In genomic region chr4:93834371-93835066, GRCh38 we compare ENCODE assay signal across 22 cellular contexts. TPM values are rescaled to one million over a fixed set of nuclear protein-coding genes. Genes with fewer than 3 reads are reported as not detected.
A peak's percentile ranks its signal among the peaks of the same experiment; 100 is the strongest.
DNase-seq lines count a peak whose midpoint lies in the region; ATAC-seq, FAIRE-seq and TF ChIP-seq lines count a peak whose summit lies in the region.
"Had no signal": no experiment of that assay in that cellular context is flagged by ENCODE, and none has a peak within 500 bp of the region (broad histone marks: within the 10 kb centered on the region; RNA-seq: fewer than 3 reads in every experiment).

No MANE protein-coding gene starts in this region.

- H3K27ac ChIP-seq in endothelial cell of umbilical vein (ENCODE audit: insufficient read depth, low read depth, low read length) (no peak overlapping the region), uterus (no peak overlapping the region)
- H3K27ac ChIP-seq: A549, SJCRH30 had no signal

- H3K27me3 ChIP-seq in endothelial cell of umbilical vein (ENCODE audit: control insufficient read depth in 2 of 2, insufficient read depth in 2 of 2, low read length in 2 of 2) (peaks cover 64 to 68% of the 10 kb centered on the region in 2 experiments), HAP-1 (ENCODE audit: low read depth) (no peaks in the 10 kb centered on the region), uterus (peaks cover 0 to 50% of the 10 kb centered on the region in 2 donors)

- H3K36me3 Mint-ChIP-seq in nephron (ENCODE audit: low read depth), result no peaks in the 10 kb centered on the region
- peaks cover 26% of the 10 kb centered on the region for H3K36me3 Mint-ChIP-seq in natural killer cell treated with Interleukin-12 subunit alpha and Interleukin-12 subunit beta and Interleukin-15 and Interleukin-18, amount 100 ng/mL, for 72 hours
- H3K36me3 Mint-ChIP-seq: activated naive CD8-positive, alpha-beta T cell had no signal

- FAIRE-seq in endothelial cell of umbilical vein (lab: Jason Lieb, UNC), result no peak
- FAIRE-seq: A549, TTC549 had no signal

- H3K4me3 ChIP-seq in endothelial cell of umbilical vein (replicated peaks in 1 of 3; ENCODE audit: insufficient read depth in 1 of 3, low read depth in 1 of 3, low read length in 3 of 3) (no peak overlapping the region), HAP-1 (no peak overlapping the region), uterus (no peak overlapping the region)
- H3K4me3 ChIP-seq: A549, lung, SJCRH30 had no signal

- H3K4me3 Mint-ChIP-seq in nephron, result peak overlapping the region; percentile 61 to 81 (median 78)
- no peak overlapping the region for H3K4me3 Mint-ChIP-seq in natural killer cell treated with Interleukin-12 subunit alpha and Interleukin-12 subunit beta and Interleukin-15 and Interleukin-18, amount 100 ng/mL, for 72 hours
- H3K4me3 Mint-ChIP-seq: activated naive CD8-positive, alpha-beta T cell; CD4-positive, alpha-beta memory T cell; stimulated activated naive CD8-positive, alpha-beta T cell treated with anti-CD3 and anti-CD28 coated beads, Interleukin-15, Interleukin-2, amounts not matched to agents 100 ng/mL and 50 ng/mL, for 24 hours had no signal

- H3K9me3 ChIP-seq in endothelial cell of umbilical vein (replicated peaks; ENCODE audit: control insufficient read depth, insufficient read depth, low read length), result no peaks in the 10 kb centered on the region
- peaks cover 5% of the 10 kb centered on the region; the same call in 1 of the 2 replicates for H3K9me3 ChIP-seq in HAP-1
- H3K9me3 ChIP-seq in uterus, result no peaks in the 10 kb centered on the region
- H3K9me3 ChIP-seq: A549, SJCRH30 had no signal

- dilution Hi-C loops in endothelial cell of umbilical vein (cut with MboI; ENCODE audit: extremely low pct_ligation_motif_present, low sequenced_read_pairs), result no loop called here

- no peaks in the 10 kb centered on the region for H3K9me1 ChIP-seq in endothelial cell of umbilical vein (replicated peaks; ENCODE audit: control insufficient read depth, extremely low read depth, insufficient read depth, low read length)

- peaks cover 99% of the 10 kb centered on the region for H3K27me3 Mint-ChIP-seq in nephron (ENCODE audit: low read depth)
- H3K27me3 Mint-ChIP-seq in natural killer cell treated with Interleukin-12 subunit alpha and Interleukin-12 subunit beta and Interleukin-15 and Interleukin-18, amount 100 ng/mL, for 72 hours, result peaks cover 37 to 54% of the 10 kb centered on the region in 2 donors

- ATAC-seq in left ventricle myocardium superior (no peak), left cardiac atrium (no peak)
- no peak for ATAC-seq in natural killer cell treated with Interleukin-12 subunit alpha and Interleukin-12 subunit beta and Interleukin-15 and Interleukin-18, amount 100 ng/mL, for 72 hours
- ATAC-seq: A549, HCT116 had no signal

- CTCF ChIA-PET in endothelial cell of umbilical vein (lab: Charles Lee), result interaction anchor here (1.8 kb wide), 1 partner anchor 43 kb away, joined by 5 read pairs; no protein-coding TSS in a partner anchor

- DNase-seq in left ventricle myocardium superior (peak; percentile 28), left cardiac atrium (no peak), endothelial cell of umbilical vein (ENCODE audit: low read depth, low spot score) (no peak), HAP-1 (ENCODE audit: low spot score in 2 of 2) (no peak), Ammon's horn (ENCODE audit: low spot score) (no peak), uterus (no peak)
- DNase-seq in natural killer cell treated with Interleukin-12 subunit alpha and Interleukin-12 subunit beta and Interleukin-15 and Interleukin-18, amount 100 ng/mL, for 72 hours (ENCODE audit: low spot score), result no peak
- DNase-seq: activated T-cell treated with anti-CD3 and anti-CD28 coated beads, Interleukin-2, amount 50 U/mL, for 1 hour; CD4-positive, alpha-beta memory T cell; DND-41; KBM-7; NCI-H1105; NCI-H2171 treated with DMSO at 0.1 percent for 48 hours; SJCRH30 had no signal

- no peak overlapping the region for H2AFZ ChIP-seq in endothelial cell of umbilical vein (ENCODE audit: low read depth, low read length)

- intact Hi-C loops in left ventricle myocardium superior (cut with micrococcal nuclease) (no loop called here), left cardiac atrium (cut with DNase I) (no loop called here), endothelial cell of umbilical vein (cut with micrococcal nuclease) (no loop called here), uterus (cut with DNase I; ENCODE audit: low total_unique reads) (no loop called here)

- H3K36me3 ChIP-seq in endothelial cell of umbilical vein (ENCODE audit: control insufficient read depth in 2 of 2, extremely low read depth in 1 of 2, insufficient read depth in 2 of 2, low read length in 2 of 2), result no peaks in the 10 kb centered on the region
- no peaks in the 10 kb centered on the region for H3K36me3 ChIP-seq in HAP-1 (replicated peaks)
- H3K36me3 ChIP-seq in uterus, result no peaks in the 10 kb centered on the region
- H3K36me3 ChIP-seq: SJCRH30 had no signal

- no TSS peak for BruUV-seq in endothelial cell of umbilical vein (replicated peaks; lab: Mats Ljungman, UMichigan)

- H3K4me1 Mint-ChIP-seq in nephron, result peaks cover 21% of the 10 kb centered on the region
- no peaks in the 10 kb centered on the region for H3K4me1 Mint-ChIP-seq in natural killer cell treated with Interleukin-12 subunit alpha and Interleukin-12 subunit beta and Interleukin-15 and Interleukin-18, amount 100 ng/mL, for 72 hours (ENCODE audit: low read depth in 2 of 2)

- no peaks in the 10 kb centered on the region for H4K20me1 ChIP-seq in endothelial cell of umbilical vein (replicated peaks; ENCODE audit: control insufficient read depth, extremely low read depth, insufficient read depth, low read length)

- H3K79me2 ChIP-seq in endothelial cell of umbilical vein (ENCODE audit: control insufficient read depth, insufficient read depth, low read length), result no peaks in the 10 kb centered on the region

- no peak overlapping the region for H3K27ac Mint-ChIP-seq in nephron
- H3K27ac Mint-ChIP-seq in natural killer cell treated with Interleukin-12 subunit alpha and Interleukin-12 subunit beta and Interleukin-15 and Interleukin-18, amount 100 ng/mL, for 72 hours, result no peak overlapping the region
- H3K27ac Mint-ChIP-seq: activated naive CD8-positive, alpha-beta T cell; CD4-positive, alpha-beta memory T cell; stimulated activated naive CD8-positive, alpha-beta T cell treated with anti-CD3 and anti-CD28 coated beads, Interleukin-15, Interleukin-2, amounts not matched to agents 100 ng/mL and 50 ng/mL, for 24 hours had no signal

- no peaks in the 10 kb centered on the region for H3K9me3 Mint-ChIP-seq in nephron
- H3K9me3 Mint-ChIP-seq in natural killer cell treated with Interleukin-12 subunit alpha and Interleukin-12 subunit beta and Interleukin-15 and Interleukin-18, amount 100 ng/mL, for 72 hours, result peaks cover 5% of the 10 kb centered on the region

- in situ Hi-C loops in HAP-1 (cut with MboI; ENCODE audit: low sequenced_read_pairs), result no loop called here

- H3K4me2 ChIP-seq in endothelial cell of umbilical vein (ENCODE audit: insufficient read depth, low read length), result no peak overlapping the region
- H3K4me2 ChIP-seq: A549 had no signal

- H3K9ac ChIP-seq in endothelial cell of umbilical vein (replicated peaks; ENCODE audit: extremely low read depth, insufficient read depth, low read length), result no peak overlapping the region

- H3K4me1 ChIP-seq in endothelial cell of umbilical vein (ENCODE audit: control insufficient read depth, extremely low read depth, insufficient read depth, low read length) (no peaks in the 10 kb centered on the region), HAP-1 (peaks cover 14% of the 10 kb centered on the region), uterus (peaks cover 0 to 2% of the 10 kb centered on the region in 2 donors)
- H3K4me1 ChIP-seq: A549, SJCRH30 had no signal

- TF ChIP-seq CTCF in endothelial cell of umbilical vein (IDR thresholded peaks at IDR 0.05; ENCODE audit: extremely low read depth in 1 of 2, insufficient read depth in 1 of 2, low read depth in 1 of 2, low read length in 2 of 2) (no peak), nephron (IDR thresholded peaks at IDR 0.05; ENCODE audit: unreplicated experiment in 3 of 3) (no peak), uterus (IDR thresholded peaks at IDR 0.05) (no peak)

- TF ChIP-seq POLR2A in endothelial cell of umbilical vein (IDR thresholded peaks at IDR 0.05; ENCODE audit: low read depth, low read length) (no peak), uterus (IDR thresholded peaks at IDR 0.05) (no peak)

- POLR2A ChIA-PET in endothelial cell of umbilical vein (lab: Charles Lee), result no interaction called here

TF ChIP-seq in endothelial cell of umbilical vein, 7 proteins besides CTCF, POLR2A, EP300 and RAD21:
- TF ChIP-seq EZH2 (IDR thresholded peaks at IDR 0.05; ENCODE audit: borderline replicate concordance, low read depth, low read length, severe bottlenecking), result peak; percentile 74
- TF ChIP-seq MYC (IDR thresholded peaks at IDR 0.05; ENCODE audit: low read depth, low read length), result no peak
- no peak for TF ChIP-seq JUN (IDR thresholded peaks at IDR 0.05; ENCODE audit: borderline replicate concordance, insufficient read depth, insufficient read length, low read depth)
- TF ChIP-seq POLR2AphosphoS5 (IDR thresholded peaks at IDR 0.05; ENCODE audit: insufficient read depth, low read depth, low read length), result no peak

RNA-seq across cellular contexts. Expression of gene ATOH1, which starts 6.0 kb away (rescaled TPM):
- total RNA-seq in left ventricle myocardium superior (0.15 TPM), left cardiac atrium (not detected), endothelial cell of umbilical vein (not detected in 2 replicates), uterus (under 1 TPM in 1 of 4 donors, not detected in 3; under 0.01 TPM)
- polyA plus RNA-seq in endothelial cell of umbilical vein, result not detected in 2 replicates
- polyA plus RNA-seq in endothelial cell of umbilical vein (2011; cell fraction: cytosol; rRNA removed), result not detected in 2 replicates
- polyA plus RNA-seq in endothelial cell of umbilical vein (2011; cell fraction: nucleus; rRNA removed), result not detected in 2 replicates
- polyA plus RNA-seq in endothelial cell of umbilical vein (2012), result not detected in 2 replicates
- polyA minus RNA-seq in endothelial cell of umbilical vein, result not detected in 2 replicates
- polyA minus RNA-seq in endothelial cell of umbilical vein (2011; cell fraction: cytosol; rRNA and poly(A)+ RNA removed), result not detected
- polyA minus RNA-seq in endothelial cell of umbilical vein (2011; cell fraction: nucleus; rRNA and poly(A)+ RNA removed), result not detected in 2 replicates
- not detected for total RNA-seq in natural killer cell treated with Interleukin-12 subunit alpha and Interleukin-12 subunit beta and Interleukin-15 and Interleukin-18, amount 100 ng/mL, for 72 hours
- total RNA-seq: CD4-positive, alpha-beta memory T cell; lung; omental fat pad; SJCRH30 had no signal
- polyA plus RNA-seq: A549; CD4-positive, alpha-beta memory T cell; lung had no signal
